Comparison of ENCODE assay signal across 10 cellular contexts in genomic region chr5:36607838-36608783, GRCh38. TPM values are rescaled to one million over a fixed set of nuclear protein-coding genes. Genes with fewer than 3 reads are reported as not detected.
DNase-seq lines count a peak whose midpoint lies in the region; ATAC-seq and TF ChIP-seq lines count a peak whose summit lies in the region.
"Had no signal": no experiment of that assay in that cellular context is flagged by ENCODE, and none has a peak within 500 bp of the region (broad histone marks: within the 10 kb centered on the region; RNA-seq: fewer than 3 reads in every experiment).

No MANE protein-coding gene starts in this region.

- H3K36me3 Mint-ChIP-seq in stimulated activated effector memory CD8-positive, alpha-beta T cell treated with anti-CD3 and anti-CD28 coated beads, Interleukin-12 subunit alpha, Interleukin-12 subunit beta, amount 100 ng/mL, for 72 hours, result no peaks in the 10 kb centered on the region

- H3K4me1 Mint-ChIP-seq in stimulated activated effector memory CD8-positive, alpha-beta T cell treated with anti-CD3 and anti-CD28 coated beads, Interleukin-12 subunit alpha, Interleukin-12 subunit beta, amount 100 ng/mL, for 72 hours, result peaks cover 12% of the 10 kb centered on the region

- H3K27ac Mint-ChIP-seq in stimulated activated effector memory CD8-positive, alpha-beta T cell treated with anti-CD3 and anti-CD28 coated beads, Interleukin-12 subunit alpha, Interleukin-12 subunit beta, amount 100 ng/mL, for 72 hours, result no peak overlapping the region

- H3K9me3 Mint-ChIP-seq in stimulated activated effector memory CD8-positive, alpha-beta T cell treated with anti-CD3 and anti-CD28 coated beads, Interleukin-12 subunit alpha, Interleukin-12 subunit beta, amount 100 ng/mL, for 72 hours, result no peaks in the 10 kb centered on the region
- H3K9me3 Mint-ChIP-seq: central memory CD8-positive, alpha-beta T cell had no signal

- DNase-seq in ELF-1 (ENCODE audit: low read depth, low spot score), result peak; percentile 61
- peak; percentile 70 for DNase-seq in RPMI7951 (ENCODE audit: low read depth)
- DNase-seq in fibroblast of pulmonary artery (ENCODE audit: low read depth), result peak; percentile 61
- DNase-seq in pons (ENCODE audit: low spot score), result peak; percentile 73
- DNase-seq in stimulated activated effector memory CD8-positive, alpha-beta T cell treated with anti-CD3 and anti-CD28 coated beads, Interleukin-12 subunit alpha, Interleukin-12 subunit beta, amount 100 ng/mL, for 72 hours (ENCODE audit: low spot score in 2 of 2), result no peak
- no peak for DNase-seq in RKO (ENCODE audit: low spot score)
- DNase-seq in mucosa of gallbladder (ENCODE audit: low spot score), result no peak
- DNase-seq: activated CD4-positive, alpha-beta T cell treated with anti-CD3 and anti-CD28 coated beads, Interleukin-2, amount 50 U/mL, for 1 hour had no signal

- H3K4me3 ChIP-seq in fibroblast of pulmonary artery (replicated peaks; ENCODE audit: low read depth, low read length), result peak overlapping the region; percentile 69

- no peak for TF ChIP-seq CTCF in fibroblast of pulmonary artery (IDR thresholded peaks at IDR 0.05; ENCODE audit: low read length, missing control alignments)

- no peak overlapping the region for H3K4me3 Mint-ChIP-seq in stimulated activated effector memory CD8-positive, alpha-beta T cell treated with anti-CD3 and anti-CD28 coated beads, Interleukin-12 subunit alpha, Interleukin-12 subunit beta, amount 100 ng/mL, for 72 hours

- no peak for ATAC-seq in HG02981 (IDR thresholded peaks at IDR 0.05; ENCODE audit: unreplicated experiment)
- no peak for ATAC-seq in stimulated activated effector memory CD8-positive, alpha-beta T cell treated with anti-CD3 and anti-CD28 coated beads, Interleukin-12 subunit alpha, Interleukin-12 subunit beta, amount 100 ng/mL, for 72 hours

RNA-seq across cellular contexts. Expression of gene SLC1A3, which starts 1.7 kb away (rescaled TPM):
- 48.9 and 58.8 TPM in 2 replicates for total RNA-seq in RPMI7951 (2014; rRNA removed; shearing (Covaris generic))
- total RNA-seq in mucosa of gallbladder, result 26.2 TPM

Comparison
In these comparisons a context has a peak if more than half of its experiments do, and no peak if none do; other contexts are left out.
1. DNase-seq: peak in ELF-1 (single experiment), RPMI7951 (single experiment), fibroblast of pulmonary artery (single experiment) and pons (single experiment); none in stimulated activated effector memory CD8-positive, alpha-beta T cell treated with anti-CD3 and anti-CD28 coated beads, Interleukin-12 subunit alpha, Interleukin-12 subunit beta, amount 100 ng/mL, for 72 hours (0 of 2), RKO (single experiment) and mucosa of gallbladder (single experiment).